13 cellular contexts compared by ENCODE assay signal in the genomic region with DNA sequence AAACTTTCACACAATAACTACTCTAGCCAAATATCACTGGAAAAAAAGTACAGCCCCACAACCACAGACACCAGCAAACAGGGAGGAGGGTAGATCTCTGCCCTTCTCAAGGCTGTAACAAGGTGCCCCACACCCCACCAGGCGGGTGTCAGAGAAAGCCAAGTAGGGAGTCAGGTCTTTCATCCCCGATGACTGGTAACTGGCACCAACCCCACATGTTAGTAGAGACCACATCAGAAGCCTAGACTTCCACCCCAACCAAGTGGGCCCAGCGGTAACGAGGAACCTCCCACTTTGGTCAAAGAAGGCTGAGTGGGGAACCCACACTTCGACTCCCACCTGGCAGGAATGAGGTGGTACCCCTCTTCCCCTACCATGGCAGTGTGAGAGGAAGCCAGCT. TPM values are rescaled to one million over a fixed set of nuclear protein-coding genes. Genes with fewer than 3 reads are reported as not detected.
DNase-seq lines count a peak whose midpoint lies in the region; ATAC-seq and TF ChIP-seq lines count a peak whose summit lies in the region.
"Had no signal": no experiment of that assay in that cellular context is flagged by ENCODE, and none has a peak within 500 bp of the region (broad histone marks: within the 10 kb centered on the region; RNA-seq: fewer than 3 reads in every experiment).

No MANE protein-coding gene starts in this region.

- no peaks in the 10 kb centered on the region for H3K27me3 Mint-ChIP-seq in activated CD8-positive, alpha-beta memory T cell treated with anti-CD3 and anti-CD28 coated beads, Interleukin-2, amount 10 ng/mL, durations not matched to agents 7 days and 5 days

- intact Hi-C loops in sigmoid colon (cut with DNase I) = no loop called here

- peak overlapping the region; percentile 15 for H3K27ac ChIP-seq in KOPT-K1 (ENCODE audit: low read depth, low read length, poor library complexity, severe bottlenecking)
- no peak overlapping the region for H3K27ac ChIP-seq in sigmoid colon
- H3K27ac ChIP-seq: esophagus squamous epithelium, stomach had no signal

- peaks cover 15% of the 10 kb centered on the region for H3K4me1 Mint-ChIP-seq in activated CD8-positive, alpha-beta memory T cell treated with anti-CD3 and anti-CD28 coated beads, Interleukin-2, amount 10 ng/mL, durations not matched to agents 7 days and 5 days
- H3K4me1 Mint-ChIP-seq: WTC11 had no signal

- WGBS in sigmoid colon, 2 donors = 65 to 86% methylated on average over 5 of the region's 5 CpGs

- peak; percentile 64 for ATAC-seq in activated CD8-positive, alpha-beta memory T cell treated with anti-CD3 and anti-CD28 coated beads, Interleukin-2, amount 10 ng/mL, durations not matched to agents 7 days and 5 days
- ATAC-seq: WTC11 had no signal

- no peaks in the 10 kb centered on the region for H3K9me3 ChIP-seq in KOPT-K1 (ENCODE audit: insufficient read depth, low read length, poor library complexity, severe bottlenecking)
- H3K9me3 ChIP-seq in sigmoid colon = no peaks in the 10 kb centered on the region
- H3K9me3 ChIP-seq: esophagus squamous epithelium, stomach had no signal

- H3K36me3 ChIP-seq in KOPT-K1 (ENCODE audit: insufficient read depth, low read length) (peaks cover 90% of the 10 kb centered on the region), sigmoid colon (no peaks in the 10 kb centered on the region)

- H3K27me3 ChIP-seq in sigmoid colon = no peaks in the 10 kb centered on the region
- H3K27me3 ChIP-seq: esophagus squamous epithelium, stomach had no signal

- CTCF ChIA-PET in activated CD8-positive, alpha-beta memory T cell treated with anti-CD3 and anti-CD28 coated beads, Interleukin-2, amount 10 ng/mL, durations not matched to agents 7 days and 5 days (lab: Charles Lee) = interaction anchor here (1.3 kb wide), 1 partner anchor 45 kb away, joined by 3 read pairs; no protein-coding TSS in a partner anchor

- H3K27ac Mint-ChIP-seq in activated CD8-positive, alpha-beta memory T cell treated with anti-CD3 and anti-CD28 coated beads, Interleukin-2, amount 10 ng/mL, durations not matched to agents 7 days and 5 days = peak overlapping the region; percentile 68
- H3K27ac Mint-ChIP-seq: WTC11 had no signal

- peaks cover 40% of the 10 kb centered on the region for H3K36me3 Mint-ChIP-seq in activated CD8-positive, alpha-beta memory T cell treated with anti-CD3 and anti-CD28 coated beads, Interleukin-2, amount 10 ng/mL, durations not matched to agents 7 days and 5 days

- no peak overlapping the region for H3K4me3 Mint-ChIP-seq in activated CD8-positive, alpha-beta memory T cell treated with anti-CD3 and anti-CD28 coated beads, Interleukin-2, amount 10 ng/mL, durations not matched to agents 7 days and 5 days
- H3K4me3 Mint-ChIP-seq: WTC11 had no signal

- no peak overlapping the region for H3K4me3 ChIP-seq in sigmoid colon
- H3K4me3 ChIP-seq: esophagus squamous epithelium, stomach had no signal

- no peaks in the 10 kb centered on the region for H3K9me3 Mint-ChIP-seq in activated CD8-positive, alpha-beta memory T cell treated with anti-CD3 and anti-CD28 coated beads, Interleukin-2, amount 10 ng/mL, durations not matched to agents 7 days and 5 days (ENCODE audit: low read depth)
- H3K9me3 Mint-ChIP-seq: WTC11 had no signal

- no peaks in the 10 kb centered on the region for H3K4me1 ChIP-seq in sigmoid colon
- H3K4me1 ChIP-seq: esophagus squamous epithelium, stomach had no signal

- no peak for TF ChIP-seq POLR2A in sigmoid colon (IDR thresholded peaks at IDR 0.05)

- no peak for TF ChIP-seq CTCF in sigmoid colon (IDR thresholded peaks at IDR 0.05)

- no peak for TF ChIP-seq EP300 in sigmoid colon (IDR thresholded peaks at IDR 0.05)

- DNase-seq in activated CD8-positive, alpha-beta memory T cell treated with anti-CD3 and anti-CD28 coated beads, Interleukin-2, amount 10 ng/mL, durations not matched to agents 7 days and 5 days = peak; percentile 44
- peak; percentile 0 for DNase-seq in central memory CD4-positive, alpha-beta T cell
- DNase-seq in stimulated activated CD8-positive, alpha-beta memory T cell treated with anti-CD3 and anti-CD28 coated beads, Interleukin-12 subunit alpha, Interleukin-12 subunit beta, amount 100 ng/mL, for 4 hours (ENCODE audit: low read depth) = peak; percentile 5
- DNase-seq in sigmoid colon (no peak), SKM-1 (lab: John Stamatoyannopoulos, UW; ENCODE audit: unreplicated experiment) (no peak), NCI-H187 treated with DMSO at 0.1 percent for 48 hours (lab: John Stamatoyannopoulos, UW) (no peak), GM19238 (ENCODE audit: insufficient read length, low spot score) (no peak)
- DNase-seq: esophagus squamous epithelium, NCI-H226, retina, stomach had no signal

RNA-seq across cellular contexts. Expression of gene RUFY2, which starts 16.4 kb away (rescaled TPM):
- total RNA-seq in activated CD8-positive, alpha-beta memory T cell treated with anti-CD3 and anti-CD28 coated beads, Interleukin-2, amount 10 ng/mL, durations not matched to agents 7 days and 5 days = 10 to 100 TPM in 1 of 2 experiments, 1 to 10 TPM in 1; 9.7 to 12.4 TPM
- total RNA-seq in sigmoid colon = 10 to 100 TPM; 19.3 to 34.9 (median 26.7) TPM
- 1 to 10 TPM; 5.8 to 6.0 (median 5.9) TPM for polyA plus RNA-seq in sigmoid colon

RNA-seq across cellular contexts. Expression of gene DNA2, which starts 48.3 kb away (rescaled TPM):
- 10 to 100 TPM; 53.3 to 60.2 TPM for total RNA-seq in activated CD8-positive, alpha-beta memory T cell treated with anti-CD3 and anti-CD28 coated beads, Interleukin-2, amount 10 ng/mL, durations not matched to agents 7 days and 5 days
- total RNA-seq in sigmoid colon = 1 to 10 TPM; 1.7 to 6.4 (median 2.6) TPM
- polyA plus RNA-seq in sigmoid colon = 1 to 10 TPM in 1 of 3 donors, under 1 TPM in 2; under 0.01 to 3.0 (median 0.69) TPM

Comparison
In these comparisons a context has a peak if more than half of its experiments do, and no peak if none do; other contexts are left out.
1. DNase-seq: peak in activated CD8-positive, alpha-beta memory T cell treated with anti-CD3 and anti-CD28 coated beads, Interleukin-2, amount 10 ng/mL, durations not matched to agents 7 days and 5 days (single experiment), central memory CD4-positive, alpha-beta T cell (single experiment) and stimulated activated CD8-positive, alpha-beta memory T cell treated with anti-CD3 and anti-CD28 coated beads, Interleukin-12 subunit alpha, Interleukin-12 subunit beta, amount 100 ng/mL, for 4 hours (single experiment); none in sigmoid colon (single experiment), SKM-1 (single experiment), NCI-H187 treated with DMSO at 0.1 percent for 48 hours (single experiment) and GM19238 (single experiment).
2. RNA of gene DNA2, which starts 48.3 kb away (total RNA-seq): 53.3 to 60.2 TPM in activated CD8-positive, alpha-beta memory T cell treated with anti-CD3 and anti-CD28 coated beads, Interleukin-2, amount 10 ng/mL, durations not matched to agents 7 days and 5 days; 1.7 to 6.4 TPM in sigmoid colon; every median in the first group is over 4 times any median in the second.